16 cellular contexts compared by ENCODE assay signal in genomic region chr14:32567543-32568384, GRCh38.
DNase-seq lines count a peak whose midpoint lies in the region; ATAC-seq and TF ChIP-seq lines count a peak whose summit lies in the region.
"Had no signal": no experiment of that assay in that cellular context is flagged by ENCODE, and none has a peak within 500 bp of the region (broad histone marks: within the 10 kb centered on the region; RNA-seq: fewer than 3 reads in every experiment).

No MANE protein-coding gene starts in this region.

- no peak for ATAC-seq in HG02885 (IDR thresholded peaks at IDR 0.05; ENCODE audit: poor library complexity, unreplicated experiment)
- ATAC-seq: stimulated activated effector memory CD8-positive, alpha-beta T cell treated with anti-CD3 and anti-CD28 coated beads, Interleukin-12 subunit alpha, Interleukin-12 subunit beta, amount 100 ng/mL, for 72 hours had no signal

- no peaks in the 10 kb centered on the region for H3K9me3 Mint-ChIP-seq in mesothelial cell of epicardium
- H3K9me3 Mint-ChIP-seq: stimulated activated effector memory CD8-positive, alpha-beta T cell treated with anti-CD3 and anti-CD28 coated beads, Interleukin-12 subunit alpha, Interleukin-12 subunit beta, amount 100 ng/mL, for 72 hours had no signal

- H3K4me1 Mint-ChIP-seq in mesothelial cell of epicardium, result peaks cover 40% of the 10 kb centered on the region

- H3K27ac ChIP-seq in vagina, result no peak overlapping the region
- H3K27ac ChIP-seq: right atrium auricular region had no signal

- H3K36me3 ChIP-seq in vagina, result no peaks in the 10 kb centered on the region
- H3K36me3 ChIP-seq: right atrium auricular region had no signal

- H3K27ac Mint-ChIP-seq in mesothelial cell of epicardium, result peak overlapping the region; percentile 76
- H3K27ac Mint-ChIP-seq: stimulated activated effector memory CD8-positive, alpha-beta T cell treated with anti-CD3 and anti-CD28 coated beads, Interleukin-12 subunit alpha, Interleukin-12 subunit beta, amount 100 ng/mL, for 72 hours had no signal

- peaks cover 7% of the 10 kb centered on the region for H3K4me1 ChIP-seq in vagina

- H3K9me3 ChIP-seq in vagina, result no peaks in the 10 kb centered on the region
- H3K9me3 ChIP-seq: right atrium auricular region had no signal

- TF ChIP-seq POLR2A in vagina (IDR thresholded peaks at IDR 0.05), result no peak

- intact Hi-C loops in vagina (cut with DNase I), result no loop called here

- DNase-seq in AG20443 (ENCODE audit: low spot score) (peak; percentile 17), amniotic epithelial cell (ENCODE audit: low read depth) (peak; percentile 86), fibroblast of the aortic adventitia (ENCODE audit: low read depth) (peak; percentile 23), mesothelial cell of epicardium (ENCODE audit: low spot score in 2 of 2, unreplicated experiment in 2 of 2) (no peak), NCI-H2107 (lab: John Stamatoyannopoulos, UW) (no peak), vagina (ENCODE audit: extremely low spot score in 2 of 2) (no peak)
- no peak for DNase-seq in activated CD4-positive, CD25-positive, alpha-beta regulatory T cell (lab: John Stamatoyannopoulos, UW)
- DNase-seq: activated CD4-positive, alpha-beta T cell treated with anti-CD3 and anti-CD28 coated beads, Interleukin-2, amount 50 U/mL, for 4 hours; Calu3; kidney; NCI-H1048; SHP77 treated with DMSO at 0.1 percent for 48 hours; T1000 had no signal

- H3K4me3 ChIP-seq in fibroblast of the aortic adventitia (ENCODE audit: low read depth, low read length) (no peak overlapping the region), vagina (no peak overlapping the region)
- H3K4me3 ChIP-seq: right atrium auricular region had no signal

- no peak overlapping the region for H3K4me3 Mint-ChIP-seq in mesothelial cell of epicardium
- H3K4me3 Mint-ChIP-seq: stimulated activated effector memory CD8-positive, alpha-beta T cell treated with anti-CD3 and anti-CD28 coated beads, Interleukin-12 subunit alpha, Interleukin-12 subunit beta, amount 100 ng/mL, for 72 hours had no signal

- H3K36me3 Mint-ChIP-seq in mesothelial cell of epicardium, result no peaks in the 10 kb centered on the region
- H3K36me3 Mint-ChIP-seq: stimulated activated effector memory CD8-positive, alpha-beta T cell treated with anti-CD3 and anti-CD28 coated beads, Interleukin-12 subunit alpha, Interleukin-12 subunit beta, amount 100 ng/mL, for 72 hours had no signal

- H3K27me3 ChIP-seq in vagina, result no peaks in the 10 kb centered on the region
- H3K27me3 ChIP-seq: right atrium auricular region had no signal

- TF ChIP-seq CTCF in fibroblast of the aortic adventitia (IDR thresholded peaks at IDR 0.05; ENCODE audit: insufficient read depth, low read length), result no peak
- TF ChIP-seq CTCF in mesothelial cell of epicardium (IDR thresholded peaks at IDR 0.05; ENCODE audit: unreplicated experiment), result no peak
- TF ChIP-seq CTCF in vagina (IDR thresholded peaks at IDR 0.05), result no peak

- no peaks in the 10 kb centered on the region for H3K27me3 Mint-ChIP-seq in mesothelial cell of epicardium (ENCODE audit: low read depth)

Comparison
In these comparisons a context has a peak if more than half of its experiments do, and no peak if none do; other contexts are left out.
1. DNase-seq: peak in AG20443 (single experiment), amniotic epithelial cell (single experiment) and fibroblast of the aortic adventitia (single experiment); none in mesothelial cell of epicardium (0 of 2), NCI-H2107 (single experiment), activated CD4-positive, CD25-positive, alpha-beta regulatory T cell (0 of 4) and vagina (0 of 2).